6 cellular contexts compared by ENCODE assay signal in the genomic region with DNA sequence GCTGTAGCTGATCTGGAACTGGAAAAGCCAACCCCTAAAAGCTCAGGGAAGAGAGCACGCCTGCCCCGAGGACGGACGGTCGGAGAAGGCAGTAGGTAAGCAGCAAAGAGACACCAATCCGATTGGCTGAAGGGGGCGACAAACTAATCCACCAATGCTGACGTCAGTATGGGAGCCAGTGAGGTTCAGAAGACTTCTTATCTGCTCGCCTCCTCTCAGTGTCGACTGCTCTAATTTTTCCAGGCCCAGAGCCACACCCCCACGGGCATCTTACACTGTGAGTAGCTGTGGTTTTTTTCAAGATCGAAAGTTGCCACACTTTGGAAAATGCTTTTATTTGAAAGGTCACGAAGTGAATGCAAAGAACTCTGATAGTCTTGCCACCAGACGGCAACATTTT. TPM values are rescaled to one million over a fixed set of nuclear protein-coding genes. Genes with fewer than 3 reads are reported as not detected.
"Had no signal": no experiment of that assay in that cellular context is flagged by ENCODE, and none has a peak within 500 bp of the region (broad histone marks: within the 10 kb centered on the region; RNA-seq: fewer than 3 reads in every experiment).

A gene (minus strand): TSS at position 101 of the 400 bp plus-strand sequence. CDS start 115 bp downstream, outside the sequence.

- H3K4me1 Mint-ChIP-seq: GM23338, H9 had no signal

- ATAC-seq: GM23338 had no signal

- H3K4me3 ChIP-seq: GM23338 had no signal

- DNase-seq: H9, HCEC 1CT, IMR-90 had no signal

- H3K4me3 Mint-ChIP-seq: GM23338, H9 had no signal

- H3K27ac Mint-ChIP-seq: GM23338, H9 had no signal

RNA-seq across cellular contexts. Expression of the gene that starts here (rescaled TPM):
- total RNA-seq: GM23338, H1, H9, HT-29, IMR-90 had no signal
- polyA plus RNA-seq: GM23338, H1, IMR-90 had no signal
